1 cellular context compared by ENCODE assay signal in the genomic region with DNA sequence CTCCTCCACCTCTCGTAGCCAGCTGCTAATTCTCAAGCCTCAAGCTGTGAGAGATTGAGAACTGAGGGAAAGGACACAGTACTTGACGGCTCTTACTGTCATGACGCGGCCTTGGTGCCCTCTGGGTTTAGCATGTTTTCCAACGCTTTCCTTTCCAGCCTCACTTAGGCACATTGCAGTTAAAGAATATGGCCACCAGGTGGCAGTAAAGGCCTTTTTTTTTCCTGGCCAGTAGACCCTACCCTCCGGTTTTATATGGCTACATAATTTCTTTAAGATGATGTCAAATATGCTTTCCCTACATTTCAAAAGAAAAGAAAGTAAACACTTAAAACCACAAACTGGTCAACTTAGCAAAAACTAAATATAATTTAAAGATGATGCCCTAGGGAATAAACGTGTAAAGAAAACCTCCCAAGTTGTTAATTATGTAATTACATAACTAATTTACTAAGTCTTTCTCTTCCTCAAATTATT.
TF ChIP-seq lines count a peak whose summit lies in the region.

No MANE protein-coding gene starts in this region.

TF ChIP-seq in K562, 482 proteins besides CTCF, POLR2A, EP300 and RAD21 (continued from another document):
- TF ChIP-seq, protein P1, sequence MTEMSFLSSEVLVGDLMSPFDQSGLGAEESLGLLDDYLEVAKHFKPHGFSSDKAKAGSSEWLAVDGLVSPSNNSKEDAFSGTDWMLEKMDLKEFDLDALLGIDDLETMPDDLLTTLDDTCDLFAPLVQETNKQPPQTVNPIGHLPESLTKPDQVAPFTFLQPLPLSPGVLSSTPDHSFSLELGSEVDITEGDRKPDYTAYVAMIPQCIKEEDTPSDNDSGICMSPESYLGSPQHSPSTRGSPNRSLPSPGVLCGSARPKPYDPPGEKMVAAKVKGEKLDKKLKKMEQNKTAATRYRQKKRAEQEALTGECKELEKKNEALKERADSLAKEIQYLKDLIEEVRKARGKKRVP (CRISPR knock-in tag; IDR thresholded peaks at IDR 0.05) = peak; percentile 34; the same call in 1 of the 2 replicates
- TF ChIP-seq KLF6 (CRISPR knock-in tag; IDR thresholded peaks at IDR 0.05; ENCODE audit: borderline replicate concordance) (0 out of 2 replicates have a peak, but pooled peaks have one; percentile 9), ZNF668 (CRISPR knock-in tag; IDR thresholded peaks at IDR 0.05) (no peak), NFATC3 (IDR thresholded peaks at IDR 0.05) (no peak), RB1 (IDR thresholded peaks at IDR 0.05; ENCODE audit: low read depth) (peak; percentile 24; the same call in 1 of the 2 replicates), YY1 (IDR thresholded peaks at IDR 0.05; ENCODE audit: borderline replicate concordance in 1 of 3, control insufficient read depth in 1 of 3, extremely low read depth in 1 of 3, insufficient read depth in 3 of 3, insufficient read length in 1 of 3, insufficient replicate concordance in 2 of 3, low read depth in 1 of 3, low read length in 2 of 3) (peak in 1 of 3 experiments; percentile 46), ETV5 (CRISPR knock-in tag; IDR thresholded peaks at IDR 0.05; ENCODE audit: low read depth) (0 out of 2 replicates have a peak, but pooled peaks have one; percentile 36), KHSRP (IDR thresholded peaks at IDR 0.05) (no peak), ZZZ3 (IDR thresholded peaks at IDR 0.05) (peak; percentile 33; the same call in 1 of the 2 replicates), ELF1 (tag; IDR thresholded peaks at IDR 0.05) (no peak), RBM39 (optimal IDR thresholded peaks at IDR 0.05; ENCODE audit: low read depth, low read length) (peak; percentile 32), ZNF41 (CRISPR knock-in tag; conservative IDR thresholded peaks at IDR 0.05) (peak; percentile 49; the same call in 1 of the 2 replicates), HMGN3 (IDR thresholded peaks at IDR 0.05; ENCODE audit: borderline replicate concordance, extremely low read depth, insufficient read length, low read depth, low read length) (no peak), ZNF75A (CRISPR knock-in tag; IDR thresholded peaks at IDR 0.05) (0 out of 2 replicates have a peak, but pooled peaks have one; percentile 24), ZNF589 (CRISPR knock-in tag; IDR thresholded peaks at IDR 0.05; ENCODE audit: low read depth) (no peak), OTX1 (CRISPR knock-in tag; IDR thresholded peaks at IDR 0.05) (0 out of 2 replicates have a peak, but pooled peaks have one; percentile 78), NFIC (IDR thresholded peaks at IDR 0.05) (no peak), GATA2 (CRISPR knock-in tag; IDR thresholded peaks at IDR 0.05) (no peak), NCOR1 (IDR thresholded peaks at IDR 0.05) (0 out of 2 replicates have a peak, but pooled peaks have one; percentile 8), L3MBTL2 (IDR thresholded peaks at IDR 0.05) (0 out of 2 replicates have a peak, but pooled peaks have one; percentile 41), MTA1 (IDR thresholded peaks at IDR 0.05; ENCODE audit: borderline replicate concordance) (peak; percentile 45; the same call in 1 of the 2 replicates), KLF16 (IDR thresholded peaks at IDR 0.05) (0 out of 2 replicates have a peak, but pooled peaks have one; percentile 9), SMAD4 (CRISPR knock-in tag; conservative IDR thresholded peaks at IDR 0.05) (peak; percentile 37; the same call in 1 of the 2 replicates), LARP7 (IDR thresholded peaks at IDR 0.05) (no peak), HDAC3 (IDR thresholded peaks at IDR 0.05; ENCODE audit: borderline replicate concordance, partially characterized antibody) (peak; percentile 33), BCOR (IDR thresholded peaks at IDR 0.05) (no peak), TBL1XR1 (IDR thresholded peaks at IDR 0.05; ENCODE audit: low read length in 2 of 2) (no peak), ZNF316 (IDR thresholded peaks at IDR 0.05) (no peak), MYNN (IDR thresholded peaks at IDR 0.05) (0 out of 2 replicates have a peak, but pooled peaks have one; percentile 30), MYNN (CRISPR knock-in tag; IDR thresholded peaks at IDR 0.05) (no peak), ZNF239 (CRISPR knock-in tag; IDR thresholded peaks at IDR 0.05) (peak; percentile 50)
- TF ChIP-seq, protein P2, sequence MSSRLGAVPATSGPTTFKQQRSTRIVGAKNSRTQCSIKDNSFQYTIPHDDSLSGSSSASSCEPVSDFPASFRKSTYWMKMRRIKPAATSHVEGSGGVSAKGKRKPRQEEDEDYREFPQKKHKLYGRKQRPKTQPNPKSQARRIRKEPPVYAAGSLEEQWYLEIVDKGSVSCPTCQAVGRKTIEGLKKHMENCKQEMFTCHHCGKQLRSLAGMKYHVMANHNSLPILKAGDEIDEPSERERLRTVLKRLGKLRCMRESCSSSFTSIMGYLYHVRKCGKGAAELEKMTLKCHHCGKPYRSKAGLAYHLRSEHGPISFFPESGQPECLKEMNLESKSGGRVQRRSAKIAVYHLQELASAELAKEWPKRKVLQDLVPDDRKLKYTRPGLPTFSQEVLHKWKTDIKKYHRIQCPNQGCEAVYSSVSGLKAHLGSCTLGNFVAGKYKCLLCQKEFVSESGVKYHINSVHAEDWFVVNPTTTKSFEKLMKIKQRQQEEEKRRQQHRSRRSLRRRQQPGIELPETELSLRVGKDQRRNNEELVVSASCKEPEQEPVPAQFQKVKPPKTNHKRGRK (tag; IDR thresholded peaks at IDR 0.05) = peak; percentile 47; the same call in 1 of the 2 replicates
- TF ChIP-seq, protein P3, sequence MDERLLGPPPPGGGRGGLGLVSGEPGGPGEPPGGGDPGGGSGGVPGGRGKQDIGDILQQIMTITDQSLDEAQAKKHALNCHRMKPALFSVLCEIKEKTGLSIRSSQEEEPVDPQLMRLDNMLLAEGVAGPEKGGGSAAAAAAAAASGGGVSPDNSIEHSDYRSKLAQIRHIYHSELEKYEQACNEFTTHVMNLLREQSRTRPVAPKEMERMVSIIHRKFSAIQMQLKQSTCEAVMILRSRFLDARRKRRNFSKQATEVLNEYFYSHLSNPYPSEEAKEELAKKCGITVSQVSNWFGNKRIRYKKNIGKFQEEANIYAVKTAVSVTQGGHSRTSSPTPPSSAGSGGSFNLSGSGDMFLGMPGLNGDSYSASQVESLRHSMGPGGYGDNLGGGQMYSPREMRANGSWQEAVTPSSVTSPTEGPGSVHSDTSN (CRISPR knock-in tag; IDR thresholded peaks at IDR 0.05; ENCODE audit: low read depth) = no peak
- TF ChIP-seq, protein P3 (tag; conservative IDR thresholded peaks at IDR 0.05; ENCODE audit: low read depth) = 0 out of 2 replicates have a peak, but pooled peaks have one; percentile 14
- TF ChIP-seq, protein P4, sequence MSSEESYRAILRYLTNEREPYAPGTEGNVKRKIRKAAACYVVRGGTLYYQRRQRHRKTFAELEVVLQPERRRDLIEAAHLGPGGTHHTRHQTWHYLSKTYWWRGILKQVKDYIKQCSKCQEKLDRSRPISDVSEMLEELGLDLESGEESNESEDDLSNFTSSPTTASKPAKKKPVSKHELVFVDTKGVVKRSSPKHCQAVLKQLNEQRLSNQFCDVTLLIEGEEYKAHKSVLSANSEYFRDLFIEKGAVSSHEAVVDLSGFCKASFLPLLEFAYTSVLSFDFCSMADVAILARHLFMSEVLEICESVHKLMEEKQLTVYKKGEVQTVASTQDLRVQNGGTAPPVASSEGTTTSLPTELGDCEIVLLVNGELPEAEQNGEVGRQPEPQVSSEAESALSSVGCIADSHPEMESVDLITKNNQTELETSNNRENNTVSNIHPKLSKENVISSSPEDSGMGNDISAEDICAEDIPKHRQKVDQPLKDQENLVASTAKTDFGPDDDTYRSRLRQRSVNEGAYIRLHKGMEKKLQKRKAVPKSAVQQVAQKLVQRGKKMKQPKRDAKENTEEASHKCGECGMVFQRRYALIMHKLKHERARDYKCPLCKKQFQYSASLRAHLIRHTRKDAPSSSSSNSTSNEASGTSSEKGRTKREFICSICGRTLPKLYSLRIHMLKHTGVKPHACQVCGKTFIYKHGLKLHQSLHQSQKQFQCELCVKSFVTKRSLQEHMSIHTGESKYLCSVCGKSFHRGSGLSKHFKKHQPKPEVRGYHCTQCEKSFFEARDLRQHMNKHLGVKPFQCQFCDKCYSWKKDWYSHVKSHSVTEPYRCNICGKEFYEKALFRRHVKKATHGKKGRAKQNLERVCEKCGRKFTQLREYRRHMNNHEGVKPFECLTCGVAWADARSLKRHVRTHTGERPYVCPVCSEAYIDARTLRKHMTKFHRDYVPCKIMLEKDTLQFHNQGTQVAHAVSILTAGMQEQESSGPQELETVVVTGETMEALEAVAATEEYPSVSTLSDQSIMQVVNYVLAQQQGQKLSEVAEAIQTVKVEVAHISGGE (CRISPR knock-in tag; IDR thresholded peaks at IDR 0.05) = 0 out of 6 replicates have a peak, but pooled peaks of 1 of the 3 experiments have one; percentile 40
- TF ChIP-seq, protein P5, sequence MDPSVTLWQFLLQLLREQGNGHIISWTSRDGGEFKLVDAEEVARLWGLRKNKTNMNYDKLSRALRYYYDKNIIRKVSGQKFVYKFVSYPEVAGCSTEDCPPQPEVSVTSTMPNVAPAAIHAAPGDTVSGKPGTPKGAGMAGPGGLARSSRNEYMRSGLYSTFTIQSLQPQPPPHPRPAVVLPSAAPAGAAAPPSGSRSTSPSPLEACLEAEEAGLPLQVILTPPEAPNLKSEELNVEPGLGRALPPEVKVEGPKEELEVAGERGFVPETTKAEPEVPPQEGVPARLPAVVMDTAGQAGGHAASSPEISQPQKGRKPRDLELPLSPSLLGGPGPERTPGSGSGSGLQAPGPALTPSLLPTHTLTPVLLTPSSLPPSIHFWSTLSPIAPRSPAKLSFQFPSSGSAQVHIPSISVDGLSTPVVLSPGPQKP (CRISPR knock-in tag; IDR thresholded peaks at IDR 0.05) = no peak
- TF ChIP-seq, protein P6, sequence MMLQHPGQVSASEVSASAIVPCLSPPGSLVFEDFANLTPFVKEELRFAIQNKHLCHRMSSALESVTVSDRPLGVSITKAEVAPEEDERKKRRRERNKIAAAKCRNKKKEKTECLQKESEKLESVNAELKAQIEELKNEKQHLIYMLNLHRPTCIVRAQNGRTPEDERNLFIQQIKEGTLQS (IDR thresholded peaks at IDR 0.05) = peak; percentile 53
- TF ChIP-seq, protein P6 (CRISPR knock-in tag; conservative IDR thresholded peaks at IDR 0.05) = peak; percentile 60; the same call in 1 of the 2 replicates
- TF ChIP-seq, protein P7, sequence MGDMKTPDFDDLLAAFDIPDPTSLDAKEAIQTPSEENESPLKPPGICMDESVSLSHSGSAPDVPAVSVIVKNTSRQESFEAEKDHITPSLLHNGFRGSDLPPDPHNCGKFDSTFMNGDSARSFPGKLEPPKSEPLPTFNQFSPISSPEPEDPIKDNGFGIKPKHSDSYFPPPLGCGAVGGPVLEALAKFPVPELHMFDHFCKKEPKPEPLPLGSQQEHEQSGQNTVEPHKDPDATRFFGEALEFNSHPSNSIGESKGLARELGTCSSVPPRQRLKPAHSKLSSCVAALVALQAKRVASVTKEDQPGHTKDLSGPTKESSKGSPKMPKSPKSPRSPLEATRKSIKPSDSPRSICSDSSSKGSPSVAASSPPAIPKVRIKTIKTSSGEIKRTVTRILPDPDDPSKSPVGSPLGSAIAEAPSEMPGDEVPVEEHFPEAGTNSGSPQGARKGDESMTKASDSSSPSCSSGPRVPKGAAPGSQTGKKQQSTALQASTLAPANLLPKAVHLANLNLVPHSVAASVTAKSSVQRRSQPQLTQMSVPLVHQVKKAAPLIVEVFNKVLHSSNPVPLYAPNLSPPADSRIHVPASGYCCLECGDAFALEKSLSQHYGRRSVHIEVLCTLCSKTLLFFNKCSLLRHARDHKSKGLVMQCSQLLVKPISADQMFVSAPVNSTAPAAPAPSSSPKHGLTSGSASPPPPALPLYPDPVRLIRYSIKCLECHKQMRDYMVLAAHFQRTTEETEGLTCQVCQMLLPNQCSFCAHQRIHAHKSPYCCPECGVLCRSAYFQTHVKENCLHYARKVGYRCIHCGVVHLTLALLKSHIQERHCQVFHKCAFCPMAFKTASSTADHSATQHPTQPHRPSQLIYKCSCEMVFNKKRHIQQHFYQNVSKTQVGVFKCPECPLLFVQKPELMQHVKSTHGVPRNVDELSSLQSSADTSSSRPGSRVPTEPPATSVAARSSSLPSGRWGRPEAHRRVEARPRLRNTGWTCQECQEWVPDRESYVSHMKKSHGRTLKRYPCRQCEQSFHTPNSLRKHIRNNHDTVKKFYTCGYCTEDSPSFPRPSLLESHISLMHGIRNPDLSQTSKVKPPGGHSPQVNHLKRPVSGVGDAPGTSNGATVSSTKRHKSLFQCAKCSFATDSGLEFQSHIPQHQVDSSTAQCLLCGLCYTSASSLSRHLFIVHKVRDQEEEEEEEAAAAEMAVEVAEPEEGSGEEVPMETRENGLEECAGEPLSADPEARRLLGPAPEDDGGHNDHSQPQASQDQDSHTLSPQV (IDR thresholded peaks at IDR 0.05) = peak; percentile 65
